In the genomic region with DNA sequence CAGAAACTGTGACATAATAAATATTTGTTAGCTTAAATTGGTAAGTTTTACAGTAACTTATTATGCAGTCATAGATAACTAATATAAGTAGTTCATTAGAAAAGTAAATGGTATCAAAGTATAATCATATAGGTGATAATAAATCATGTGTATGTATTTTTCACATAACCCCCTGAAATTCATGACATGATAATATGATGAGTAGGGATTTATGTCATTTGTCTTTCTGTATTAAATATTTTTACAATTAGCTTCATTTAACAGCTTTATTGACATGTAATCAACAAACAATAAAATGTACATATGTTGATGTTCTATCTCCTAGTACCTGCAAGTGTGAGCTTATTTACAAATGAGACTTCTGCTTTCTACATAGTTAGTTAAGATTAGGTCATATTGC, we compare ENCODE assay signal across 18 cellular contexts.
DNase-seq lines count a peak whose midpoint lies in the region; ATAC-seq, FAIRE-seq and TF ChIP-seq lines count a peak whose summit lies in the region.
"Had no signal": no experiment of that assay in that cellular context is flagged by ENCODE, and none has a peak within 500 bp of the region (broad histone marks: within the 10 kb centered on the region; RNA-seq: fewer than 3 reads in every experiment).

No MANE protein-coding gene starts in this region.

- DNase-seq in SKM-1 treated with dmso at 0.1 percent for 144 hours (lab: John Stamatoyannopoulos, UW; ENCODE audit: unreplicated experiment) (peak; percentile 23), SKM-1 (lab: John Stamatoyannopoulos, UW; ENCODE audit: unreplicated experiment) (no peak), D721Med (ENCODE audit: insufficient read length, low spot score) (no peak)
- DNase-seq: Caco-2; CD4-positive, CD25-positive, alpha-beta regulatory T cell; CD8-positive, alpha-beta T cell; DMS53; DMS79 treated with DMSO at 0.1 percent for 48 hours; GF-D8; GM23248; H7; HCEC 1CT had no signal

- no peak for ATAC-seq in GM19351 (IDR thresholded peaks at IDR 0.05; ENCODE audit: unreplicated experiment)
- ATAC-seq in GM21737 (IDR thresholded peaks at IDR 0.05; ENCODE audit: unreplicated experiment): no peak
- ATAC-seq: CD8-positive, alpha-beta T cell had no signal

- TF ChIP-seq CTCF in D721Med (IDR thresholded peaks at IDR 0.05; ENCODE audit: insufficient read depth, missing control alignments): no peak

- FAIRE-seq in D721Med (lab: Jason Lieb, UNC) (peak; percentile 53), TTC549 (lab: Jason Lieb, UNC) (peak; percentile 72)
- FAIRE-seq: GM12891, GM18507, H1 had no signal
